Comparison of ENCODE assay signal across 18 cellular contexts in genomic region chr5:142969624-142970439, GRCh38.
DNase-seq lines count a peak whose midpoint lies in the region; ATAC-seq and TF ChIP-seq lines count a peak whose summit lies in the region.
"Had no signal": no experiment of that assay in that cellular context is flagged by ENCODE, and none has a peak within 500 bp of the region (broad histone marks: within the 10 kb centered on the region; RNA-seq: fewer than 3 reads in every experiment).

No MANE protein-coding gene starts in this region.

- TF ChIP-seq CTCF in fibroblast of villous mesenchyme (IDR thresholded peaks at IDR 0.05; ENCODE audit: insufficient read depth, low read depth, low read length) (no peak), Peyer's patch (IDR thresholded peaks at IDR 0.05) (no peak), GM10266 (IDR thresholded peaks at IDR 0.05; ENCODE audit: control insufficient read depth, insufficient read depth, low read depth, missing control alignments) (no peak)

- no peaks in the 10 kb centered on the region for H3K9me3 ChIP-seq in CD8-positive, alpha-beta memory T cell (ENCODE audit: low read length)
- no peaks in the 10 kb centered on the region for H3K9me3 ChIP-seq in Peyer's patch
- H3K9me3 ChIP-seq: gastrocnemius medialis had no signal

- H3K27me3 Mint-ChIP-seq in CD8-positive, alpha-beta memory T cell, result no peaks in the 10 kb centered on the region
- no peaks in the 10 kb centered on the region for H3K27me3 Mint-ChIP-seq in activated T-helper 1 cell treated with anti-CD3 and anti-CD28 coated beads, Interleukin-12 subunit alpha, Interleukin-12 subunit beta, Interleukin-2, Interleukin-4 antibody, amounts not matched to agents 30 ng/mL and 10 ng/mL and 1 ng/mL, durations not matched to agents 14 hours and 24 hours and 36 hours (ENCODE audit: insufficient read depth)
- H3K27me3 Mint-ChIP-seq in stimulated activated naive B cell treated with anti-CD40 and anti-IgM and Interleukin-4, amounts not matched to agents 10 μg/mL and 1 μg/mL and 100 μg/mL, for 72 hours, result no peaks in the 10 kb centered on the region

- no peak for ATAC-seq in stimulated activated naive B cell treated with anti-CD40 and anti-IgM and Interleukin-4, amounts not matched to agents 10 μg/mL and 1 μg/mL and 100 μg/mL, for 72 hours (replicated peaks)
- ATAC-seq: esophagus mucosa, gastrocnemius medialis, HCT116, Right ventricle myocardium inferior had no signal

- H3K4me1 Mint-ChIP-seq in CD8-positive, alpha-beta memory T cell, result peaks cover 70 to 74% (median 70%) of the 10 kb centered on the region in 3 donors
- H3K4me1 Mint-ChIP-seq in activated T-helper 1 cell treated with anti-CD3 and anti-CD28 coated beads, Interleukin-12 subunit alpha, Interleukin-12 subunit beta, Interleukin-2, Interleukin-4 antibody, amounts not matched to agents 30 ng/mL and 10 ng/mL and 1 ng/mL, durations not matched to agents 14 hours and 24 hours and 36 hours (ENCODE audit: low read depth), result peaks cover 67% of the 10 kb centered on the region
- H3K4me1 Mint-ChIP-seq in stimulated activated naive B cell treated with anti-CD40 and anti-IgM and Interleukin-4, amounts not matched to agents 10 μg/mL and 1 μg/mL and 100 μg/mL, for 72 hours, result peaks cover 14 to 31% of the 10 kb centered on the region in 2 donors

- peak overlapping the region in 3 of 7 donors; percentile 5 to 23 (median 13) for H3K4me3 Mint-ChIP-seq in CD8-positive, alpha-beta memory T cell
- peak overlapping the region; percentile 0 for H3K4me3 Mint-ChIP-seq in activated T-helper 1 cell treated with anti-CD3 and anti-CD28 coated beads, Interleukin-12 subunit alpha, Interleukin-12 subunit beta, Interleukin-2, Interleukin-4 antibody, amounts not matched to agents 30 ng/mL and 10 ng/mL and 1 ng/mL, durations not matched to agents 14 hours and 24 hours and 36 hours
- H3K4me3 Mint-ChIP-seq in stimulated activated naive B cell treated with anti-CD40 and anti-IgM and Interleukin-4, amounts not matched to agents 10 μg/mL and 1 μg/mL and 100 μg/mL, for 72 hours, result no peak overlapping the region
- H3K4me3 Mint-ChIP-seq: nephron progenitor cell had no signal

- peak overlapping the region; percentile 76 to 93 (median 87) for H3K27ac Mint-ChIP-seq in CD8-positive, alpha-beta memory T cell
- H3K27ac Mint-ChIP-seq in activated T-helper 1 cell treated with anti-CD3 and anti-CD28 coated beads, Interleukin-12 subunit alpha, Interleukin-12 subunit beta, Interleukin-2, Interleukin-4 antibody, amounts not matched to agents 30 ng/mL and 10 ng/mL and 1 ng/mL, durations not matched to agents 14 hours and 24 hours and 36 hours, result peak overlapping the region; percentile 59
- H3K27ac Mint-ChIP-seq in stimulated activated naive B cell treated with anti-CD40 and anti-IgM and Interleukin-4, amounts not matched to agents 10 μg/mL and 1 μg/mL and 100 μg/mL, for 72 hours, result peak overlapping the region; percentile 4
- H3K27ac Mint-ChIP-seq: nephron progenitor cell had no signal

- no peak for TF ChIP-seq POLR2A in Peyer's patch (IDR thresholded peaks at IDR 0.05)

- H3K9me3 Mint-ChIP-seq in CD8-positive, alpha-beta memory T cell, result no peaks in the 10 kb centered on the region
- H3K9me3 Mint-ChIP-seq in activated T-helper 1 cell treated with anti-CD3 and anti-CD28 coated beads, Interleukin-12 subunit alpha, Interleukin-12 subunit beta, Interleukin-2, Interleukin-4 antibody, amounts not matched to agents 30 ng/mL and 10 ng/mL and 1 ng/mL, durations not matched to agents 14 hours and 24 hours and 36 hours, result peaks cover 5% of the 10 kb centered on the region
- peaks cover 0 to 3% of the 10 kb centered on the region in 2 donors for H3K9me3 Mint-ChIP-seq in stimulated activated naive B cell treated with anti-CD40 and anti-IgM and Interleukin-4, amounts not matched to agents 10 μg/mL and 1 μg/mL and 100 μg/mL, for 72 hours
- H3K9me3 Mint-ChIP-seq: nephron progenitor cell had no signal

- H3K36me3 ChIP-seq in CD8-positive, alpha-beta memory T cell (ENCODE audit: insufficient read depth, low read length), result no peaks in the 10 kb centered on the region
- H3K36me3 ChIP-seq in Peyer's patch, result no peaks in the 10 kb centered on the region
- H3K36me3 ChIP-seq: gastrocnemius medialis had no signal

- H3K27me3 ChIP-seq in CD8-positive, alpha-beta memory T cell (ENCODE audit: insufficient read depth, low read length, poor library complexity, severe bottlenecking), result no peaks in the 10 kb centered on the region
- H3K27me3 ChIP-seq in Peyer's patch, result no peaks in the 10 kb centered on the region
- H3K27me3 ChIP-seq: gastrocnemius medialis had no signal

- H3K27ac ChIP-seq in CD8-positive, alpha-beta memory T cell (ENCODE audit: low read depth, low read length), result no peak overlapping the region
- no peak overlapping the region for H3K27ac ChIP-seq in Peyer's patch
- H3K27ac ChIP-seq: gastrocnemius medialis had no signal

- no peak for DNase-seq in CD8-positive, alpha-beta memory T cell
- no peak for DNase-seq in activated T-helper 1 cell treated with anti-CD3 and anti-CD28 coated beads, Interleukin-12 subunit alpha, Interleukin-12 subunit beta, Interleukin-2, Interleukin-4 antibody, amounts not matched to agents 30 ng/mL and 10 ng/mL and 1 ng/mL, durations not matched to agents 14 hours and 24 hours and 36 hours (ENCODE audit: low spot score)
- DNase-seq in fibroblast of villous mesenchyme (ENCODE audit: low read depth) (peak; percentile 35), Peyer's patch (no peak), GM10266 (ENCODE audit: extremely low spot score) (no peak)
- no peak for DNase-seq in stimulated activated naive B cell treated with anti-CD40 and anti-IgM and Interleukin-4, amounts not matched to agents 10 μg/mL and 1 μg/mL and 100 μg/mL, for 72 hours
- no peak for DNase-seq in stimulated activated CD4-positive, alpha-beta T cell treated with anti-CD3 and anti-CD28 coated beads, Interleukin-4, amount 100 ng/mL, for 4 hours
- DNase-seq: AML-193; amygdala; gastrocnemius medialis; NCI-H1417; NCI-H2227 treated with DMSO at 0.1 percent for 48 hours; NCI-H774; nephron progenitor cell; stimulated activated CD4-positive, alpha-beta T cell treated with anti-CD3 and anti-CD28 coated beads, Interleukin-1b, Interleukin-23, amount 100 ng/mL, for 48 hours had no signal

- H3K4me1 ChIP-seq in CD8-positive, alpha-beta memory T cell (ENCODE audit: insufficient read depth, low read length), result peaks cover 39% of the 10 kb centered on the region
- H3K4me1 ChIP-seq in Peyer's patch, result peaks cover 0 to 7% (median 0%) of the 10 kb centered on the region in 4 donors

- CTCF ChIA-PET in CD8-positive, alpha-beta memory T cell (lab: Charles Lee), result no interaction called here

- intact Hi-C loops in activated T-helper 1 cell treated with anti-CD3 and anti-CD28 coated beads, Interleukin-12 subunit alpha, Interleukin-12 subunit beta, Interleukin-2, Interleukin-4 antibody, amounts not matched to agents 30 ng/mL and 10 ng/mL and 1 ng/mL, durations not matched to agents 14 hours and 24 hours and 36 hours (cut with micrococcal nuclease), result loop anchor here (5.0 kb wide), 1 partner anchor 33 kb away; no protein-coding TSS in a partner anchor

- POLR2A ChIA-PET in CD8-positive, alpha-beta memory T cell (lab: Charles Lee), result interaction anchor here (2.6 kb wide), 1 partner anchor 32 kb away, joined by 7 read pairs; no protein-coding TSS in a partner anchor

- H3K4me3 ChIP-seq in CD8-positive, alpha-beta memory T cell (ENCODE audit: low read length), result no peak overlapping the region
- H3K4me3 ChIP-seq in fibroblast of villous mesenchyme (ENCODE audit: low read depth, low read length) (no peak overlapping the region), Peyer's patch (no peak overlapping the region)
- H3K4me3 ChIP-seq: gastrocnemius medialis had no signal

- peaks cover 4 to 10% (median 5%) of the 10 kb centered on the region in 3 donors for H3K36me3 Mint-ChIP-seq in CD8-positive, alpha-beta memory T cell
- peaks cover 6% of the 10 kb centered on the region for H3K36me3 Mint-ChIP-seq in activated T-helper 1 cell treated with anti-CD3 and anti-CD28 coated beads, Interleukin-12 subunit alpha, Interleukin-12 subunit beta, Interleukin-2, Interleukin-4 antibody, amounts not matched to agents 30 ng/mL and 10 ng/mL and 1 ng/mL, durations not matched to agents 14 hours and 24 hours and 36 hours (ENCODE audit: low read depth)
- peaks cover 0 to 3% of the 10 kb centered on the region in 2 donors for H3K36me3 Mint-ChIP-seq in stimulated activated naive B cell treated with anti-CD40 and anti-IgM and Interleukin-4, amounts not matched to agents 10 μg/mL and 1 μg/mL and 100 μg/mL, for 72 hours

Comparison
In these comparisons a context has a peak if more than half of its experiments do, and no peak if none do; other contexts are left out.
1. H3K27ac Mint-ChIP-seq: peak in every context shown above with its lines; median percentile 87 in CD8-positive, alpha-beta memory T cell; 59 in activated T-helper 1 cell treated with anti-CD3 and anti-CD28 coated beads, Interleukin-12 subunit alpha, Interleukin-12 subunit beta, Interleukin-2, Interleukin-4 antibody, amounts not matched to agents 30 ng/mL and 10 ng/mL and 1 ng/mL, durations not matched to agents 14 hours and 24 hours and 36 hours; 4 in stimulated activated naive B cell treated with anti-CD40 and anti-IgM and Interleukin-4, amounts not matched to agents 10 μg/mL and 1 μg/mL and 100 μg/mL, for 72 hours.